ENCODE assay signal across 8 cellular contexts in genomic region chr9:69035438-69036316, GRCh38. TPM values are rescaled to one million over a fixed set of nuclear protein-coding genes. Genes with fewer than 3 reads are reported as not detected.
DNase-seq lines count a peak whose midpoint lies in the region; ATAC-seq, FAIRE-seq and TF ChIP-seq lines count a peak whose summit lies in the region.

Gene FXN, plus strand, starts transcription at chr9:69035752. Its CDS starts 31 bp downstream, at chr9:69035783.

- peak within 1 kb of the TSS; percentile 91 for H3K9ac ChIP-seq in MM.1S (ENCODE audit: low read length)

- peak within 1 kb of the TSS; percentile 87 for H3K27ac ChIP-seq in MM.1S (ENCODE audit: low read length)
- no peak within 1 kb of the TSS for H3K27ac ChIP-seq in adipose tissue (ENCODE audit: low read depth, low read length)
- peak within 1 kb of the TSS; percentile 34 to 89 (median 86) for H3K27ac ChIP-seq in heart right ventricle
- peak within 1 kb of the TSS; percentile 72 to 79 for H3K27ac ChIP-seq in prostate gland

- H3K4me1 ChIP-seq in MM.1S (ENCODE audit: low read length): peaks cover 8% of the 10 kb centered on the region
- peaks cover 0 to 22% (median 11%) of the 10 kb centered on the region in 9 donors for H3K4me1 ChIP-seq in heart right ventricle
- no peaks in the 10 kb centered on the region for H3K4me1 ChIP-seq in prostate gland (replicated peaks)

- peaks cover 8% of the 10 kb centered on the region; the same call in 1 of the 2 replicates for H3F3A ChIP-seq in MM.1S (ENCODE audit: insufficient read depth, low read length)

- H3K4me3 Mint-ChIP-seq in T-cell: peak within 1 kb of the TSS; percentile 89 to 92 (median 91)

- H3K4me3 ChIP-seq in MM.1S (ENCODE audit: low read length) (peak within 1 kb of the TSS; percentile 98), heart right ventricle (peak within 1 kb of the TSS; percentile 54 to 81 (median 72)), prostate gland (peak within 1 kb of the TSS; percentile 61 to 69)

- peaks cover 24 to 33% (median 26%) of the 10 kb centered on the region in 3 donors for H3K4me1 Mint-ChIP-seq in T-cell

- POLR2A ChIA-PET in T-cell (lab: Charles Lee): interaction anchor here in 1 of 2 donors (0.6 kb wide), 1 partner anchor 83 kb away, joined by 3 read pairs; no protein-coding TSS in a partner anchor

- no peaks in the 10 kb centered on the region for H3K27me3 Mint-ChIP-seq in T-cell

- peak; percentile 92 for DNase-seq in GM10266 (ENCODE audit: extremely low spot score)
- peak; percentile 79 for DNase-seq in HCEC 1CT
- DNase-seq in MM.1S: peak; percentile 74
- peak; percentile 43 to 82 (median 73) for DNase-seq in T-cell
- peak; percentile 83 to 87 for DNase-seq in heart right ventricle
- DNase-seq in prostate gland (ENCODE audit: low spot score): peak; percentile 73
- DNase-seq in urothelium cell line (ENCODE audit: low spot score): peak; percentile 92

- peaks cover 49% of the 10 kb centered on the region for H3K79me2 ChIP-seq in MM.1S (ENCODE audit: low read length)

- TF ChIP-seq CTCF in GM10266 (IDR thresholded peaks at IDR 0.05; ENCODE audit: control insufficient read depth, insufficient read depth, low read depth, missing control alignments) (peak; percentile 98), MM.1S (IDR thresholded peaks at IDR 0.05; ENCODE audit: low read length) (peak; percentile 96), heart right ventricle (IDR thresholded peaks at IDR 0.05) (peak; percentile 98 to 100 (median 99)), prostate gland (IDR thresholded peaks at IDR 0.05) (peak; percentile 92 to 97 (median 96))

- CTCF ChIA-PET in T-cell (lab: Charles Lee): interaction anchor here (0.6 to 2.1 kb wide), 12 partner anchors 9 to 456 kb away, joined by 3 to 9 read pairs (median 4); a partner anchor contains a TSS

- peak; percentile 89 to 95 (median 94) for ATAC-seq in T-cell (replicated peaks in 1 of 4)
- peak; percentile 91 to 97 (median 95) for ATAC-seq in heart right ventricle

- H3K9me2 ChIP-seq in MM.1S (replicated peaks; ENCODE audit: insufficient read depth, low read length): no peaks in the 10 kb centered on the region

- peak within 1 kb of the TSS; percentile 93 for H2AFZ ChIP-seq in MM.1S (ENCODE audit: low read length)

- intact Hi-C loops in heart right ventricle (cut with DNase I): loop anchor here in 3 of 10 donors (1.0 to 10.0 kb wide), 4 partner anchors 157 to 509 kb away; no protein-coding TSS in a partner anchor
- intact Hi-C loops in prostate gland (cut with DNase I): no loop called here

- H3K9me3 ChIP-seq in MM.1S (replicated peaks; ENCODE audit: insufficient read depth, low read length) (no peaks in the 10 kb centered on the region), heart right ventricle (no peaks in the 10 kb centered on the region), prostate gland (no peaks in the 10 kb centered on the region)

- H3K4me2 ChIP-seq in MM.1S (ENCODE audit: low read depth, low read length): peak within 1 kb of the TSS; percentile 92

- no peaks in the 10 kb centered on the region for H3K9me3 Mint-ChIP-seq in T-cell

- H3K36me3 Mint-ChIP-seq in T-cell: peaks cover 3% of the 10 kb centered on the region

- H3K36me3 ChIP-seq in MM.1S (replicated peaks; ENCODE audit: insufficient read depth, low read length) (no peaks in the 10 kb centered on the region), heart right ventricle (no peaks in the 10 kb centered on the region), prostate gland (no peaks in the 10 kb centered on the region)

- H3K27ac Mint-ChIP-seq in T-cell: peak within 1 kb of the TSS; percentile 85 to 91

- no peaks in the 10 kb centered on the region for H4K20me1 ChIP-seq in MM.1S (ENCODE audit: insufficient read depth, low read length)

- H3K27me3 ChIP-seq in MM.1S (replicated peaks; ENCODE audit: insufficient read depth, low read length) (no peaks in the 10 kb centered on the region), heart right ventricle (no peaks in the 10 kb centered on the region), prostate gland (replicated peaks; ENCODE audit: insufficient read depth) (no peaks in the 10 kb centered on the region)

- WGBS in adipose tissue, 3 donors: 0 to 1% (median 1%) methylated on average over 67 to 75 of the region's 75 CpGs
- WGBS in heart right ventricle, 2 donors: 0 to 1% methylated on average over 72 to 75 of the region's 75 CpGs
- WGBS in prostate gland: 2% methylated on average over 45 of the region's 75 CpGs

- peak; percentile 55 for FAIRE-seq in urothelium cell line (lab: Jason Lieb, UNC)

- peak; percentile 29 for TF ChIP-seq POLR2A in prostate gland (IDR thresholded peaks at IDR 0.05)

RNA-seq across cellular contexts. Expression of gene FXN, which starts in this region (rescaled TPM):
- total RNA-seq in T-cell (10 to 100 TPM; 13.1 to 20.3 (median 15.9) TPM), heart right ventricle (10 to 100 TPM; 18.8 to 41.8 (median 36.8) TPM), prostate gland (10 to 100 TPM in 1 of 2 donors, 1 to 10 TPM in 1; 9.6 to 17.8 TPM)
- polyA plus RNA-seq in adipose tissue (10 to 100 TPM in 2 of 3 donors, 1 to 10 TPM in 1; 8.3 to 15.2 (median 12.1) TPM), heart right ventricle (10 to 100 TPM in 1 of 2 donors, 1 to 10 TPM in 1; 7.8 to 15.0 TPM)
